ENCODE assay signal across 11 cellular contexts in genomic region chr17:3534881-3535252, GRCh38. TPM values are rescaled to one million over a fixed set of nuclear protein-coding genes. Genes with fewer than 3 reads are reported as not detected.
A peak's percentile ranks its signal among the peaks of the same experiment; 100 is the strongest.
DNase-seq lines count a peak whose midpoint lies in the region; ATAC-seq and TF ChIP-seq lines count a peak whose summit lies in the region.
"Had no signal": no experiment of that assay in that cellular context is flagged by ENCODE, and none has a peak within 500 bp of the region (broad histone marks: within the 10 kb centered on the region; RNA-seq: fewer than 3 reads in every experiment).

No MANE protein-coding gene starts in this region.

- peak overlapping the region in 3 of 5 experiments; percentile 18 to 39 (median 37) for H3K4me3 Mint-ChIP-seq in brain

- intact Hi-C loops in left ventricle myocardium inferior (cut with micrococcal nuclease): no loop called here
- intact Hi-C loops in right lobe of liver (cut with DNase I): no loop called here

- H3K36me3 ChIP-seq in left ventricle myocardium inferior (no peaks in the 10 kb centered on the region), right atrium auricular region (no peaks in the 10 kb centered on the region), right lobe of liver (no peaks in the 10 kb centered on the region)
- H3K36me3 ChIP-seq: breast epithelium, Peyer's patch, transverse colon had no signal

- no peaks in the 10 kb centered on the region for H3K9me3 ChIP-seq in left ventricle myocardium inferior (replicated peaks)
- H3K9me3 ChIP-seq in right atrium auricular region: no peaks in the 10 kb centered on the region
- no peaks in the 10 kb centered on the region for H3K9me3 ChIP-seq in right lobe of liver
- H3K9me3 ChIP-seq: breast epithelium, Peyer's patch, transverse colon had no signal

- H3K27me3 ChIP-seq in left ventricle myocardium inferior (ENCODE audit: low read depth) (no peaks in the 10 kb centered on the region), right atrium auricular region (no peaks in the 10 kb centered on the region), right lobe of liver (no peaks in the 10 kb centered on the region)
- H3K27me3 ChIP-seq: Peyer's patch had no signal

- TF ChIP-seq CTCF in left ventricle myocardium inferior (IDR thresholded peaks at IDR 0.05; ENCODE audit: borderline replicate concordance) (no peak), right atrium auricular region (IDR thresholded peaks at IDR 0.05) (no peak), brain (conservative IDR thresholded peaks at IDR 0.05) (no peak), right lobe of liver (IDR thresholded peaks at IDR 0.05) (no peak)

- H3K4me1 ChIP-seq in left ventricle myocardium inferior (peaks cover 35% of the 10 kb centered on the region), right atrium auricular region (peaks cover 0 to 14% of the 10 kb centered on the region in 2 donors), right lobe of liver (no peaks in the 10 kb centered on the region)
- H3K4me1 ChIP-seq: breast epithelium had no signal

- DNase-seq in left ventricle myocardium inferior: no peak
- no peak for DNase-seq in right atrium auricular region (ENCODE audit: low spot score)
- no peak for DNase-seq in right lobe of liver
- no peak for DNase-seq in COR-L47 (lab: John Stamatoyannopoulos, UW)
- no peak for DNase-seq in activated effector memory CD4-positive, alpha-beta T cell treated with Interleukin-2 at 50 U/mL for 16 hours
- DNase-seq in HuH-7 (ENCODE audit: low spot score): no peak
- no peak for DNase-seq in activated CD8-positive, alpha-beta memory T cell treated with anti-CD3 and anti-CD28 coated beads, Interleukin-2, amount 50 U/mL, for 4 hours

- H3K36me3 Mint-ChIP-seq in brain: no peaks in the 10 kb centered on the region

- H3K27me3 Mint-ChIP-seq in brain: no peaks in the 10 kb centered on the region

- no peaks in the 10 kb centered on the region for H3K9me3 Mint-ChIP-seq in brain

- TF ChIP-seq POLR2A in right lobe of liver (IDR thresholded peaks at IDR 0.05): no peak

- H3K4me3 ChIP-seq in left ventricle myocardium inferior: no peak overlapping the region
- no peak overlapping the region for H3K4me3 ChIP-seq in right atrium auricular region
- H3K4me3 ChIP-seq in right lobe of liver: no peak overlapping the region

- 20% methylated on average over 3 of the region's 3 CpGs for WGBS in right lobe of liver (ENCODE audit: insufficient coverage, low coverage, low lambda C conversion rate, missing lambda C conversion rate)

- H3K4me1 Mint-ChIP-seq in brain: peaks cover 19% of the 10 kb centered on the region

- H3K27ac Mint-ChIP-seq in brain: peak overlapping the region in 3 of 5 experiments; percentile 17 to 77 (median 36)

- peak in 3 of 4 donors; percentile 14 to 34 (median 28) for ATAC-seq in right lobe of liver

- H3K27ac ChIP-seq in left ventricle myocardium inferior (replicated peaks): peak overlapping the region; percentile 50
- H3K27ac ChIP-seq in right atrium auricular region: no peak overlapping the region
- no peak overlapping the region for H3K27ac ChIP-seq in right lobe of liver

RNA-seq across cellular contexts. Expression of gene TRPV3, which starts 22.7 kb away (rescaled TPM):
- total RNA-seq in left ventricle myocardium inferior: 1.0 TPM
- 1 to 10 TPM in 1 of 2 donors, under 1 TPM in 1; 0.51 to 2.8 TPM for total RNA-seq in right atrium auricular region
- polyA plus RNA-seq in brain (ENCODE audit: insufficient read depth, low read depth, low replicate concordance): 0.37 TPM
- 1 to 10 TPM in 1 of 6 experiments, under 1 TPM in 4, not detected in 1; 0.12 to 2.1 (median 0.37) TPM for total RNA-seq in right lobe of liver

RNA-seq across cellular contexts. Expression of gene ASPA, which starts 59.1 kb away (rescaled TPM):
- 2.8 TPM for total RNA-seq in left ventricle myocardium inferior
- total RNA-seq in right atrium auricular region: 1 to 10 TPM in 1 of 2 donors, under 1 TPM in 1; 0.33 to 1.0 TPM
- polyA plus RNA-seq in brain (ENCODE audit: insufficient read depth, low read depth, low replicate concordance): 7.7 TPM
- 1 to 10 TPM; 1.7 to 6.0 (median 4.2) TPM for total RNA-seq in right lobe of liver
